Comparison of ENCODE assay signal across 7 cellular contexts in genomic region chr19:32833388-32833787, GRCh38. TPM values are rescaled to one million over a fixed set of nuclear protein-coding genes. Genes with fewer than 3 reads are reported as not detected.
"Had no signal": no experiment of that assay in that cellular context is flagged by ENCODE, and none has a peak within 500 bp of the region (broad histone marks: within the 10 kb centered on the region; RNA-seq: fewer than 3 reads in every experiment).

No MANE protein-coding gene starts in this region.

RNA-seq across cellular contexts. Expression of gene SLC7A9, which starts 36.2 kb away (rescaled TPM):
- total RNA-seq: activated naive CD4-positive, alpha-beta T cell treated with anti-CD3 and anti-CD28 coated beads for 36 hours; activated naive CD4-positive, alpha-beta T cell treated with anti-CD3 and anti-CD28 coated beads, Interleukin-2, amount 50 U/mL, for 72 hours; activated naive CD8-positive, alpha-beta T cell treated with anti-CD3 and anti-CD28 coated beads for 36 hours; activated T-cell treated with anti-CD3 and anti-CD28 coated beads, Interleukin-2, amount 50 U/mL, for 4 hours; ascending aorta; body of pancreas; cardiac septum had no signal
